In the genomic region with DNA sequence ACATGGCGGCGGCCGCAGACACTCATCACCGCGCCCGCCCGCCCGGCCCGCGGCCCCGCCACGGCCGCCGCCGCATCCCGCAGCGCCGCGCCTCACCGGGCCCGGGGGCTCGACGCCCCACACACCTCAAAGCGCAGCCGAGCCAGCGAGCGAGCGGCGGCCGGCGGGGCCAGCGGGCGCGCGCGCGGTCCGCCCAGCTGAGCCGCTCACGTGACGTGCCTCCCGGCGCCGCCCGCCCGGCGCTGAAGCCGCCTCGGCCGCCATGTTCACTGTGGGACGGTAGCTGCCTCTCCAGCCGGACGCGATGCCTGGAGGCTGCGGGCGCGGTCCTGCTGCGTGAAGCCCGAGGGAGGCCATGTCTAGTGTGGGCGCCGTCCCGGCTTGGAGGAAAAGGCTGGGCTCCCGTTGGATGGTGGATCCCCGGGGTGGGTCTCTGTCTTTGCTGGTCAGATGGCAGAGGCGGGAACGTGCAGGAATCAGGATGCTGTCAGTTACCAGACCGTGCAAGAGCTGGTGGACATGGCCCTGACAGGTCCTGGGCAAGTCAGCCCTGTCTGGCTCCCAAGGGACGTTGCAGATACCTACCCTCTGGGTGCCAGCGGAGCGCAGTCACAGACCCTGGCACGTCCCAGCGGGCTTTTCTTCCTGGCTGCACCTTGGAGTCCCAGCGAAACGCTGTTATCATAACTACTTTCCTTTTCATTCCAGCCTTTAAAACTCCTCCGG, we compare ENCODE assay signal across 8 cellular contexts. TPM values are rescaled to one million over a fixed set of nuclear protein-coding genes. Genes with fewer than 3 reads are reported as not detected.
A peak's percentile ranks its signal among the peaks of the same experiment; 100 is the strongest.
DNase-seq lines count a peak whose midpoint lies in the region; ATAC-seq and TF ChIP-seq lines count a peak whose summit lies in the region.

A gene with protein sequence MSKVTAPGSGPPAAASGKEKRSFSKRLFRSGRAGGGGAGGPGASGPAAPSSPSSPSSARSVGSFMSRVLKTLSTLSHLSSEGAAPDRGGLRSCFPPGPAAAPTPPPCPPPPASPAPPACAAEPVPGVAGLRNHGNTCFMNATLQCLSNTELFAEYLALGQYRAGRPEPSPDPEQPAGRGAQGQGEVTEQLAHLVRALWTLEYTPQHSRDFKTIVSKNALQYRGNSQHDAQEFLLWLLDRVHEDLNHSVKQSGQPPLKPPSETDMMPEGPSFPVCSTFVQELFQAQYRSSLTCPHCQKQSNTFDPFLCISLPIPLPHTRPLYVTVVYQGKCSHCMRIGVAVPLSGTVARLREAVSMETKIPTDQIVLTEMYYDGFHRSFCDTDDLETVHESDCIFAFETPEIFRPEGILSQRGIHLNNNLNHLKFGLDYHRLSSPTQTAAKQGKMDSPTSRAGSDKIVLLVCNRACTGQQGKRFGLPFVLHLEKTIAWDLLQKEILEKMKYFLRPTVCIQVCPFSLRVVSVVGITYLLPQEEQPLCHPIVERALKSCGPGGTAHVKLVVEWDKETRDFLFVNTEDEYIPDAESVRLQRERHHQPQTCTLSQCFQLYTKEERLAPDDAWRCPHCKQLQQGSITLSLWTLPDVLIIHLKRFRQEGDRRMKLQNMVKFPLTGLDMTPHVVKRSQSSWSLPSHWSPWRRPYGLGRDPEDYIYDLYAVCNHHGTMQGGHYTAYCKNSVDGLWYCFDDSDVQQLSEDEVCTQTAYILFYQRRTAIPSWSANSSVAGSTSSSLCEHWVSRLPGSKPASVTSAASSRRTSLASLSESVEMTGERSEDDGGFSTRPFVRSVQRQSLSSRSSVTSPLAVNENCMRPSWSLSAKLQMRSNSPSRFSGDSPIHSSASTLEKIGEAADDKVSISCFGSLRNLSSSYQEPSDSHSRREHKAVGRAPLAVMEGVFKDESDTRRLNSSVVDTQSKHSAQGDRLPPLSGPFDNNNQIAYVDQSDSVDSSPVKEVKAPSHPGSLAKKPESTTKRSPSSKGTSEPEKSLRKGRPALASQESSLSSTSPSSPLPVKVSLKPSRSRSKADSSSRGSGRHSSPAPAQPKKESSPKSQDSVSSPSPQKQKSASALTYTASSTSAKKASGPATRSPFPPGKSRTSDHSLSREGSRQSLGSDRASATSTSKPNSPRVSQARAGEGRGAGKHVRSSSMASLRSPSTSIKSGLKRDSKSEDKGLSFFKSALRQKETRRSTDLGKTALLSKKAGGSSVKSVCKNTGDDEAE (N-terminal part only) (minus strand): TSS at position 186 of the 726 bp plus-strand sequence. CDS start 182 bp downstream, at position 4.

- peaks cover 37% of the 10 kb centered on the region for H3K4me1 Mint-ChIP-seq in activated T-cell treated with anti-CD3 and anti-CD28 coated beads, Interleukin-2, amount 50 U/mL, for 72 hours (ENCODE audit: low read depth)

- H3K36me3 ChIP-seq in GM23248 (ENCODE audit: low read depth) (no peaks in the 10 kb centered on the region), KOPT-K1 (ENCODE audit: insufficient read depth, low read length) (no peaks in the 10 kb centered on the region), Panc1 (ENCODE audit: control insufficient read depth, insufficient read depth, low read length) (no peaks in the 10 kb centered on the region; the same call in 1 of the 2 replicates), esophagus muscularis mucosa (no peaks in the 10 kb centered on the region), muscle layer of colon (ENCODE audit: insufficient read depth, low read length) (no peaks in the 10 kb centered on the region)

- peaks cover 4% of the 10 kb centered on the region for H3K27me3 Mint-ChIP-seq in activated T-cell treated with anti-CD3 and anti-CD28 coated beads, Interleukin-2, amount 50 U/mL, for 72 hours (ENCODE audit: low read depth)

- H3K9me2 ChIP-seq in GM23248 (ENCODE audit: insufficient read depth): no peaks in the 10 kb centered on the region

- intact Hi-C loops in Panc1 (cut with micrococcal nuclease; ENCODE audit: unreplicated experiment) (no loop called here), esophagus muscularis mucosa (cut with DNase I) (loop anchor here (2.0 kb wide), 1 partner anchor 79 kb away; no protein-coding TSS in a partner anchor)

- TF ChIP-seq CTCF in Panc1 (IDR thresholded peaks at IDR 0.05) (no peak), esophagus muscularis mucosa (IDR thresholded peaks at IDR 0.05) (no peak)

- H3K4me1 ChIP-seq in GM23248 (ENCODE audit: insufficient read depth) (peaks cover 18% of the 10 kb centered on the region), Panc1 (ENCODE audit: control insufficient read depth, insufficient read depth, low read length) (peaks cover 30% of the 10 kb centered on the region), esophagus muscularis mucosa (peaks cover 25 to 49% (median 47%) of the 10 kb centered on the region in 4 donors), muscle layer of colon (ENCODE audit: insufficient read depth, low read length) (peaks cover 19% of the 10 kb centered on the region)

- H3K27ac ChIP-seq in GM23248 (peak within 1 kb of the TSS; percentile 44; the same call in 1 of the 2 replicates), KOPT-K1 (ENCODE audit: low read depth, low read length, poor library complexity, severe bottlenecking) (peak within 1 kb of the TSS; percentile 33), Panc1 (ENCODE audit: low read length) (peak within 1 kb of the TSS; percentile 87), esophagus muscularis mucosa (replicated peaks in 1 of 4) (peak within 1 kb of the TSS; percentile 84 to 95 (median 90)), muscle layer of colon (ENCODE audit: low read depth, low read length) (peak within 1 kb of the TSS; percentile 71)

- H3K4me2 ChIP-seq in GM23248 (ENCODE audit: unreplicated experiment): peak within 1 kb of the TSS; percentile 94

- H2AFZ ChIP-seq in GM23248: peak within 1 kb of the TSS; percentile 89

- H3K4me3 Mint-ChIP-seq in activated T-cell treated with anti-CD3 and anti-CD28 coated beads, Interleukin-2, amount 50 U/mL, for 72 hours: peak within 1 kb of the TSS; percentile 94 to 99

- no peak for TF ChIP-seq EP300 in esophagus muscularis mucosa (IDR thresholded peaks at IDR 0.05)

- H3K27me3 ChIP-seq in GM23248 (replicated peaks; ENCODE audit: insufficient read depth) (no peaks in the 10 kb centered on the region), Panc1 (ENCODE audit: control insufficient read depth, insufficient read depth, low read length) (peaks cover 2% of the 10 kb centered on the region; the same call in 1 of the 2 replicates), esophagus muscularis mucosa (peaks cover 0 to 4% (median 0%) of the 10 kb centered on the region in 4 donors), muscle layer of colon (ENCODE audit: control insufficient read depth in 1 of 2, insufficient read depth in 2 of 2, low read length in 2 of 2) (no peaks in the 10 kb centered on the region)

- H3K27ac Mint-ChIP-seq in activated T-cell treated with anti-CD3 and anti-CD28 coated beads, Interleukin-2, amount 50 U/mL, for 72 hours: peak within 1 kb of the TSS; percentile 88

- H3K9me3 Mint-ChIP-seq in activated T-cell treated with anti-CD3 and anti-CD28 coated beads, Interleukin-2, amount 50 U/mL, for 72 hours: no peaks in the 10 kb centered on the region

- BruUV-seq in Panc1 (replicated peaks; lab: Mats Ljungman, UMichigan): no TSS peak

- ATAC-seq in Panc1: peak; percentile 97
- ATAC-seq in activated T-cell treated with anti-CD3 and anti-CD28 coated beads, Interleukin-2, amount 50 U/mL, for 72 hours (replicated peaks in 1 of 2): peak; percentile 97

- H3K9ac ChIP-seq in GM23248: peak within 1 kb of the TSS; percentile 78
- no peak within 1 kb of the TSS for H3K9ac ChIP-seq in muscle layer of colon (ENCODE audit: low read length)

- TF ChIP-seq POLR2A in esophagus muscularis mucosa (IDR thresholded peaks at IDR 0.05; ENCODE audit: low read depth): no peak

- POLR2A ChIA-PET in Panc1 (lab: Charles Lee): no interaction called here

- no peaks in the 10 kb centered on the region for H4K20me1 ChIP-seq in GM23248 (ENCODE audit: insufficient read depth)

- H3K9me3 ChIP-seq in GM23248 (ENCODE audit: low read depth) (no peaks in the 10 kb centered on the region), KOPT-K1 (ENCODE audit: insufficient read depth, low read length, poor library complexity, severe bottlenecking) (no peaks in the 10 kb centered on the region), Panc1 (ENCODE audit: control insufficient read depth, insufficient read depth, low read depth, low read length) (no peaks in the 10 kb centered on the region), esophagus muscularis mucosa (no peaks in the 10 kb centered on the region), muscle layer of colon (ENCODE audit: low read length) (no peaks in the 10 kb centered on the region)

- H3K79me2 ChIP-seq in GM23248 (ENCODE audit: insufficient read depth): peaks cover 39% of the 10 kb centered on the region

- H3K4me3 ChIP-seq in GM23248 (peak within 1 kb of the TSS; percentile 84), Panc1 (ENCODE audit: low read depth in 2 of 2, low read length in 2 of 2) (peak within 1 kb of the TSS; percentile 80 to 89), esophagus muscularis mucosa (peak within 1 kb of the TSS; percentile 79 to 91 (median 84)), muscle layer of colon (ENCODE audit: low read depth in 1 of 2, low read length in 2 of 2) (peak within 1 kb of the TSS; percentile 62 to 82)

- DNase-seq in DMS79 treated with DMSO at 0.1 percent for 48 hours (lab: John Stamatoyannopoulos, UW) (peak; percentile 94), GM23248 (peak; percentile 99), Panc1 (ENCODE audit: low read depth, low spot score) (peak; percentile 68), esophagus muscularis mucosa (ENCODE audit: extremely low spot score) (peak; percentile 98)
- peak; percentile 93 to 94 for DNase-seq in activated T-cell treated with anti-CD3 and anti-CD28 coated beads, Interleukin-2, amount 50 U/mL, for 72 hours
- peak; percentile 92 for DNase-seq in stimulated activated CD8-positive, alpha-beta memory T cell treated with anti-CD3 and anti-CD28 coated beads, Interleukin-4, amount 100 ng/mL, for 48 hours

- in situ Hi-C loops in GM23248 (cut with MboI) (no loop called here), Panc1 (cut with HindIII; ENCODE audit: low pct_unique_long_range_greater_than_20kb, low sequenced_read_pairs) (no loop called here)

- peaks cover 0 to 3% of the 10 kb centered on the region in 2 donors for H3K36me3 Mint-ChIP-seq in activated T-cell treated with anti-CD3 and anti-CD28 coated beads, Interleukin-2, amount 50 U/mL, for 72 hours (ENCODE audit: insufficient read depth in 2 of 2)

- 0 out of 2 replicates have a peak, but pooled peaks cover 5% of the 10 kb centered on the region for H3F3A ChIP-seq in GM23248 (ENCODE audit: insufficient read depth)

- WGBS in GM23248 (ENCODE audit: low coverage in 1 of 2, low lambda C conversion rate in 2 of 2, missing lambda C conversion rate in 2 of 2), 2 experiments: 7 to 9% methylated on average over 54 to 63 of the region's 75 CpGs
- 5% methylated on average over 8 of the region's 75 CpGs for WGBS in esophagus muscularis mucosa

- CTCF ChIA-PET in Panc1 (lab: Charles Lee): no interaction called here

RNA-seq across cellular contexts. Expression of the gene that starts here (rescaled TPM):
- 4.8 and 6.6 TPM in 2 replicates for total RNA-seq in GM23248 (2014; rRNA removed; shearing (Covaris generic))
- 0.85 and 0.88 TPM in 2 replicates for polyA plus RNA-seq in GM23248 (2016; fragmentation: Nextera tagmentation; extraction: Ambion mirVana)
- total RNA-seq in Panc1 (2021; ENCODE audit: unreplicated experiment) (27.2 TPM), esophagus muscularis mucosa (10 to 100 TPM; 18.9 to 29.1 (median 23.3) TPM)
- 5.8 TPM for polyA plus RNA-seq in Panc1 (2012; ENCODE audit: insufficient read length)
- 1 to 10 TPM; 4.1 to 6.1 TPM for total RNA-seq in activated T-cell treated with anti-CD3 and anti-CD28 coated beads, Interleukin-2, amount 50 U/mL, for 72 hours

Comparison
In these comparisons a context has a peak if more than half of its experiments do, and no peak if none do; other contexts are left out.
1. Peak in every context shown above with its lines: DNase-seq, ATAC-seq, H3K4me3 ChIP-seq and H3K27ac ChIP-seq.
2. H3K27ac ChIP-seq: peak in every context shown above with its lines; median percentile 90 in esophagus muscularis mucosa; 87 in Panc1; 71 in muscle layer of colon; 44 in GM23248; 33 in KOPT-K1.